ENCODE assay signal across 1 cellular context in genomic region chr11:93700830-93701229, GRCh38.
TF ChIP-seq lines count a peak whose summit lies in the region.

No MANE protein-coding gene starts in this region.

TF ChIP-seq in SK-N-SH treated with all-trans-retinoic acid at 6 μM for 48 hours, 23 proteins besides CTCF, POLR2A, EP300 and RAD21 (continued from another document):
- TF ChIP-seq, protein P1, sequence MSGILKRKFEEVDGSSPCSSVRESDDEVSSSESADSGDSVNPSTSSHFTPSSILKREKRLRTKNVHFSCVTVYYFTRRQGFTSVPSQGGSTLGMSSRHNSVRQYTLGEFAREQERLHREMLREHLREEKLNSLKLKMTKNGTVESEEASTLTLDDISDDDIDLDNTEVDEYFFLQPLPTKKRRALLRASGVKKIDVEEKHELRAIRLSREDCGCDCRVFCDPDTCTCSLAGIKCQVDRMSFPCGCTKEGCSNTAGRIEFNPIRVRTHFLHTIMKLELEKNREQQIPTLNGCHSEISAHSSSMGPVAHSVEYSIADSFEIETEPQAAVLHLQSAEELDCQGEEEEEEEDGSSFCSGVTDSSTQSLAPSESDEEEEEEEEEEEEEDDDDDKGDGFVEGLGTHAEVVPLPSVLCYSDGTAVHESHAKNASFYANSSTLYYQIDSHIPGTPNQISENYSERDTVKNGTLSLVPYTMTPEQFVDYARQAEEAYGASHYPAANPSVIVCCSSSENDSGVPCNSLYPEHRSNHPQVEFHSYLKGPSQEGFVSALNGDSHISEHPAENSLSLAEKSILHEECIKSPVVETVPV (CRISPR knock-in tag; IDR thresholded peaks at IDR 0.05), result no peak
- TF ChIP-seq RARB (CRISPR knock-in tag; IDR thresholded peaks at IDR 0.05) (no peak), TOX (CRISPR knock-in tag; IDR thresholded peaks at IDR 0.05; ENCODE audit: borderline replicate concordance) (no peak)
TF ChIP-seq in SK-N-SH treated with all-trans-retinoic acid at 6 μM for 48 hours: peak in this region for 0.
